Comparison of ENCODE assay signal across 10 cellular contexts in genomic region chr17:3944485-3945388, GRCh38. TPM values are rescaled to one million over a fixed set of nuclear protein-coding genes. Genes with fewer than 3 reads are reported as not detected.
DNase-seq lines count a peak whose midpoint lies in the region; ATAC-seq, FAIRE-seq and TF ChIP-seq lines count a peak whose summit lies in the region.
"Had no signal": no experiment of that assay in that cellular context is flagged by ENCODE, and none has a peak within 500 bp of the region (broad histone marks: within the 10 kb centered on the region; RNA-seq: fewer than 3 reads in every experiment).

No MANE protein-coding gene starts in this region.

- ATAC-seq in mucosa of descending colon = peak; percentile 82
- no peak for ATAC-seq in GM18505 (IDR thresholded peaks at IDR 0.05; ENCODE audit: unreplicated experiment)

- H3K4me1 ChIP-seq in mucosa of descending colon (ENCODE audit: low read depth) (no peaks in the 10 kb centered on the region), tibial nerve (peaks cover 0 to 11% (median 2%) of the 10 kb centered on the region in 4 donors)

- peaks cover 20% of the 10 kb centered on the region for H3K36me3 Mint-ChIP-seq in endothelial cell (ENCODE audit: low read depth, unreplicated experiment)

- no peak overlapping the region for H3K4me3 Mint-ChIP-seq in endothelial cell (ENCODE audit: unreplicated experiment)

- DNase-seq in DMS 273 (lab: John Stamatoyannopoulos, UW; ENCODE audit: unreplicated experiment) (peak; percentile 26), DMS 273 treated with DMSO at 0.1 percent for 48 hours (lab: John Stamatoyannopoulos, UW) (no peak), endothelial cell (ENCODE audit: low spot score) (peak; percentile 90), mucosa of descending colon (peak in 1 of 3 donors; percentile 66), tibial nerve (ENCODE audit: low spot score in 2 of 2) (peak; percentile 34 to 49), RCC 7860 (ENCODE audit: low spot score) (no peak)
- DNase-seq in activated CD4-positive, CD25-positive, alpha-beta regulatory T cell treated with anti-CD3 and anti-CD28 coated beads, Interleukin-2, amount 50 U/mL, for 72 hours = peak; percentile 57

- 40 to 45% methylated on average over 31 to 37 of the region's 68 CpGs for WGBS in tibial nerve, 2 donors

- TF ChIP-seq EP300 in tibial nerve (IDR thresholded peaks at IDR 0.05) = no peak

- no peak for TF ChIP-seq CTCF in endothelial cell (IDR thresholded peaks at IDR 0.05; ENCODE audit: unreplicated experiment)
- TF ChIP-seq CTCF in mucosa of descending colon (IDR thresholded peaks at IDR 0.05) = no peak
- TF ChIP-seq CTCF in tibial nerve (IDR thresholded peaks at IDR 0.05) = no peak

- H3K4me3 ChIP-seq in mucosa of descending colon = no peak overlapping the region
- H3K4me3 ChIP-seq in tibial nerve = peak overlapping the region; percentile 25 to 52 (median 36)

- H3K9me3 ChIP-seq in mucosa of descending colon = no peaks in the 10 kb centered on the region
- no peaks in the 10 kb centered on the region for H3K9me3 ChIP-seq in tibial nerve
- H3K9me3 ChIP-seq: SJCRH30 had no signal

- peak overlapping the region in 3 of 4 donors; percentile 51 to 80 (median 67) for H3K27ac ChIP-seq in tibial nerve

- intact Hi-C loops in mucosa of descending colon (cut with DNase I, micrococcal nuclease) = no loop called here

- H3K4me1 Mint-ChIP-seq in endothelial cell (ENCODE audit: unreplicated experiment) = peaks cover 2% of the 10 kb centered on the region

- TF ChIP-seq POLR2A in tibial nerve (IDR thresholded peaks at IDR 0.05) = no peak
- TF ChIP-seq POLR2A in GM18505 (IDR thresholded peaks at IDR 0.05; ENCODE audit: borderline replicate concordance, extremely low read depth, insufficient read depth, insufficient read length) = no peak

- FAIRE-seq in RCC 7860 (lab: Jason Lieb, UNC) = no peak
- FAIRE-seq: A204.1 had no signal

- H3K27ac Mint-ChIP-seq in endothelial cell (ENCODE audit: unreplicated experiment) = no peak overlapping the region

- peaks cover 12% of the 10 kb centered on the region for H3K27me3 Mint-ChIP-seq in endothelial cell (ENCODE audit: unreplicated experiment)

- H3K36me3 ChIP-seq in mucosa of descending colon (ENCODE audit: low read depth) (peaks cover 7% of the 10 kb centered on the region), tibial nerve (peaks cover 0 to 6% (median 0%) of the 10 kb centered on the region in 3 donors)
- H3K36me3 ChIP-seq: SJCRH30 had no signal

- H3K27me3 ChIP-seq in tibial nerve = no peaks in the 10 kb centered on the region
- H3K27me3 ChIP-seq: SJCRH30 had no signal

- no peaks in the 10 kb centered on the region for H3K9me3 Mint-ChIP-seq in endothelial cell (ENCODE audit: unreplicated experiment)

RNA-seq across cellular contexts. Expression of gene ATP2A3, which starts 19.5 kb away (rescaled TPM):
- total RNA-seq in endothelial cell (ENCODE audit: unreplicated experiment) = 116 TPM
- total RNA-seq in mucosa of descending colon = 100 to 1,000 TPM in 2 of 3 donors, 10 to 100 TPM in 1; 72.8 to 253 (median 247) TPM
- total RNA-seq in tibial nerve = 10 to 100 TPM in 2 of 4 donors, 1 to 10 TPM in 2; 5.9 to 12.9 (median 9.1) TPM

RNA-seq across cellular contexts. Expression of gene P2RX1, which starts 28.5 kb away (rescaled TPM):
- total RNA-seq in endothelial cell (ENCODE audit: unreplicated experiment) (not detected), mucosa of descending colon (1 to 10 TPM; 2.5 to 4.9 (median 3.5) TPM), tibial nerve (1 to 10 TPM in 3 of 4 donors, under 1 TPM in 1; 0.87 to 8.6 (median 4.9) TPM)

RNA-seq across cellular contexts. Expression of gene CAMKK1, which starts 51.9 kb away (rescaled TPM):
- 4.1 TPM for total RNA-seq in endothelial cell (ENCODE audit: unreplicated experiment)
- total RNA-seq in mucosa of descending colon = 10 to 100 TPM in 1 of 3 donors, 1 to 10 TPM in 2; 4.8 to 11.6 (median 6.2) TPM
- total RNA-seq in tibial nerve = 10 to 100 TPM in 1 of 4 donors, 1 to 10 TPM in 3; 4.4 to 15.3 (median 7.3) TPM

Comparison
In these comparisons a context has a peak if more than half of its experiments do, and no peak if none do; other contexts are left out.
1. DNase-seq: peak in DMS 273 (single experiment), activated CD4-positive, CD25-positive, alpha-beta regulatory T cell treated with anti-CD3 and anti-CD28 coated beads, Interleukin-2, amount 50 U/mL, for 72 hours (single experiment), endothelial cell (single experiment) and tibial nerve (2 of 2); none in DMS 273 treated with DMSO at 0.1 percent for 48 hours (single experiment) and RCC 7860 (single experiment).